9 cellular contexts compared by ENCODE assay signal in genomic region chr10:91552706-91553105, GRCh38.
DNase-seq lines count a peak whose midpoint lies in the region; ATAC-seq and TF ChIP-seq lines count a peak whose summit lies in the region.
"Had no signal": no experiment of that assay in that cellular context is flagged by ENCODE, and none has a peak within 500 bp of the region (broad histone marks: within the 10 kb centered on the region; RNA-seq: fewer than 3 reads in every experiment).

No MANE protein-coding gene starts in this region.

- H3K27me3 ChIP-seq in left lung: no peaks in the 10 kb centered on the region

- H3K4me3 Mint-ChIP-seq in activated CD4-positive, alpha-beta memory T cell treated with anti-CD3 and anti-CD28 coated beads for 36 hours: no peak overlapping the region

- no peaks in the 10 kb centered on the region for H3K27me3 Mint-ChIP-seq in activated CD4-positive, alpha-beta memory T cell treated with anti-CD3 and anti-CD28 coated beads for 36 hours

- H3K4me1 Mint-ChIP-seq in activated CD4-positive, alpha-beta memory T cell treated with anti-CD3 and anti-CD28 coated beads for 36 hours (ENCODE audit: low read depth): no peaks in the 10 kb centered on the region

- H3K9me3 ChIP-seq in left lung: no peaks in the 10 kb centered on the region

- H3K36me3 ChIP-seq in left lung: no peaks in the 10 kb centered on the region

- intact Hi-C loops in left lung (cut with DNase I): loop anchor here in 1 of 2 donors (5.0 kb wide), 1 partner anchor 80 kb away; the partner anchor contains the start of gene PPP1R3C
- intact Hi-C loops in activated CD4-positive, alpha-beta memory T cell treated with anti-CD3 and anti-CD28 coated beads for 36 hours (cut with micrococcal nuclease): loop anchor here (1.0 to 5.0 kb wide), 2 partner anchors 83 to 165 kb away; no protein-coding TSS in a partner anchor

- peaks cover 0 to 4% of the 10 kb centered on the region in 2 donors for H3K4me1 ChIP-seq in left lung

- CTCF ChIA-PET in activated CD4-positive, alpha-beta memory T cell treated with anti-CD3 and anti-CD28 coated beads for 36 hours (lab: Charles Lee): interaction anchor here (0.9 to 2.2 kb wide), 6 partner anchors 53 to 256 kb away, joined by 3 to 13 read pairs (median 6); partner anchors contain the start of gene PPP1R3C

- POLR2A ChIA-PET in activated CD4-positive, alpha-beta memory T cell treated with anti-CD3 and anti-CD28 coated beads for 36 hours (lab: Charles Lee): no interaction called here

- peak in 1 of 2 donors; percentile 20 for TF ChIP-seq CTCF in left lung (IDR thresholded peaks at IDR 0.05)

- H3K27ac Mint-ChIP-seq in activated CD4-positive, alpha-beta memory T cell treated with anti-CD3 and anti-CD28 coated beads for 36 hours: no peak overlapping the region

- no peak overlapping the region for H3K4me3 ChIP-seq in left lung

- peak; percentile 73 for ATAC-seq in left lung
- ATAC-seq in HG03045 (IDR thresholded peaks at IDR 0.05; ENCODE audit: unreplicated experiment): no peak
- ATAC-seq in HG02870 (IDR thresholded peaks at IDR 0.05; ENCODE audit: unreplicated experiment): no peak

- H3K9me3 Mint-ChIP-seq in activated CD4-positive, alpha-beta memory T cell treated with anti-CD3 and anti-CD28 coated beads for 36 hours: no peaks in the 10 kb centered on the region

- H3K36me3 Mint-ChIP-seq in activated CD4-positive, alpha-beta memory T cell treated with anti-CD3 and anti-CD28 coated beads for 36 hours: no peaks in the 10 kb centered on the region

- in situ Hi-C loops in ACHN (cut with HindIII; ENCODE audit: low pct_ligation_motif_present, low pct_unique_long_range_greater_than_20kb, low sequenced_read_pairs): no loop called here

- H3K27ac ChIP-seq in caudate nucleus (ENCODE audit: low read depth, low read length): peak overlapping the region; percentile 54
- no peak overlapping the region for H3K27ac ChIP-seq in left lung

- peak; percentile 30 for DNase-seq in ACHN
- DNase-seq in HT-29 (ENCODE audit: low spot score): peak; percentile 40
- peak in 7 of 61 donors; percentile 2 to 18 (median 7) for DNase-seq in caudate nucleus (lab: John Stamatoyannopoulos, UW)
- DNase-seq in left lung: no peak
- DNase-seq in NCI-H2029 (lab: John Stamatoyannopoulos, UW): no peak
- DNase-seq in activated CD4-positive, alpha-beta memory T cell treated with anti-CD3 and anti-CD28 coated beads for 36 hours: no peak
- DNase-seq: foreskin melanocyte had no signal

Comparison
In these comparisons a context has a peak if more than half of its experiments do, and no peak if none do; other contexts are left out.
1. DNase-seq: peak in ACHN (single experiment) and HT-29 (single experiment); none in left lung (0 of 2), NCI-H2029 (single experiment) and activated CD4-positive, alpha-beta memory T cell treated with anti-CD3 and anti-CD28 coated beads for 36 hours (single experiment).